ENCODE assay signal across 8 cellular contexts in genomic region chr1:231335663-231336602, GRCh38. TPM values are rescaled to one million over a fixed set of nuclear protein-coding genes. Genes with fewer than 3 reads are reported as not detected.
DNase-seq lines count a peak whose midpoint lies in the region; ATAC-seq and TF ChIP-seq lines count a peak whose summit lies in the region.

No MANE protein-coding gene starts in this region.

- H3K9me3 Mint-ChIP-seq in naive B cell = no peaks in the 10 kb centered on the region

- no peaks in the 10 kb centered on the region for H3K27me3 Mint-ChIP-seq in naive B cell

- H3K36me3 Mint-ChIP-seq in naive B cell = peaks cover 5 to 8% of the 10 kb centered on the region in 2 donors

- peak overlapping the region; percentile 91 for H3K4me3 ChIP-seq in BE2C (ENCODE audit: low read depth, low read length)
- H3K4me3 ChIP-seq in cardiac fibroblast (replicated peaks in 1 of 2; ENCODE audit: low read depth in 2 of 2, low read length in 2 of 2) = peak overlapping the region; percentile 93 to 99

- in situ Hi-C loops in KBM-7 (cut with MboI; ENCODE audit: low pct_unique_long_range_greater_than_20kb, low sequenced_read_pairs) = no loop called here

- no peaks in the 10 kb centered on the region for H3K4me1 ChIP-seq in BE2C

- no peaks in the 10 kb centered on the region for H3K36me3 ChIP-seq in BE2C

- peak overlapping the region in 4 of 6 donors; percentile 24 to 100 (median 48) for H3K27ac Mint-ChIP-seq in naive B cell

- H3K4me1 Mint-ChIP-seq in naive B cell = peaks cover 46 to 82% (median 52%) of the 10 kb centered on the region in 3 donors

- TF ChIP-seq CTCF in BE2C (IDR thresholded peaks at IDR 0.05; ENCODE audit: low read depth, low read length) = no peak
- no peak for TF ChIP-seq CTCF in cardiac fibroblast (IDR thresholded peaks at IDR 0.05; ENCODE audit: low read depth, low read length)

- H3K9me3 ChIP-seq in BE2C = no peaks in the 10 kb centered on the region

- no peaks in the 10 kb centered on the region for H3K27me3 ChIP-seq in BE2C

- DNase-seq in BE2C = no peak
- peak; percentile 25 for DNase-seq in KBM-7
- DNase-seq in cardiac fibroblast (ENCODE audit: low read depth in 2 of 2) = no peak
- no peak for DNase-seq in naive B cell
- no peak for DNase-seq in HCEC 1CT
- no peak for DNase-seq in stimulated activated CD4-positive, alpha-beta T cell treated with anti-CD3 and anti-CD28 coated beads, Interleukin-15, amount 100 ng/mL, for 24 hours
- no peak for DNase-seq in ecto neural progenitor cell (ENCODE audit: low spot score)
- no peak for DNase-seq in GDM1 (lab: John Stamatoyannopoulos, UW)

- peak overlapping the region; percentile 90 to 100 (median 99) for H3K4me3 Mint-ChIP-seq in naive B cell

- ATAC-seq in naive B cell (ENCODE audit: low read depth in 2 of 2) = no peak

RNA-seq across cellular contexts. Expression of gene EXOC8, which starts 1.7 kb away (rescaled TPM):
- polyA plus RNA-seq in BE2C (2012; ENCODE audit: insufficient read depth, insufficient read length, low read depth) = 7.5 TPM
- 1 to 10 TPM; 3.2 to 6.0 (median 4.5) TPM for polyA plus RNA-seq in naive B cell (ENCODE audit: low read depth in 6 of 6)

RNA-seq across cellular contexts. Expression of gene SPRTN, which starts 2.2 kb away (rescaled TPM):
- 25.9 TPM for polyA plus RNA-seq in BE2C (2012; ENCODE audit: insufficient read depth, insufficient read length, low read depth)
- polyA plus RNA-seq in naive B cell (ENCODE audit: low read depth in 6 of 6) = 10 to 100 TPM; 15.6 to 24.7 (median 19.3) TPM
